1 cellular context compared by ENCODE assay signal in genomic region chr4:112170451-112170993, GRCh38.
TF ChIP-seq lines count a peak whose summit lies in the region.

No MANE protein-coding gene starts in this region.

TF ChIP-seq in K562, 482 proteins besides CTCF, POLR2A, EP300 and RAD21 (continued from another document and continues in another):
- no peak for TF ChIP-seq CUX1 (CRISPR knock-in tag; IDR thresholded peaks at IDR 0.05)
- TF ChIP-seq PPARD (CRISPR knock-in tag; IDR thresholded peaks at IDR 0.05): no peak
- peak; percentile 79 for TF ChIP-seq L3MBTL2 (IDR thresholded peaks at IDR 0.05)
- TF ChIP-seq, protein P1, sequence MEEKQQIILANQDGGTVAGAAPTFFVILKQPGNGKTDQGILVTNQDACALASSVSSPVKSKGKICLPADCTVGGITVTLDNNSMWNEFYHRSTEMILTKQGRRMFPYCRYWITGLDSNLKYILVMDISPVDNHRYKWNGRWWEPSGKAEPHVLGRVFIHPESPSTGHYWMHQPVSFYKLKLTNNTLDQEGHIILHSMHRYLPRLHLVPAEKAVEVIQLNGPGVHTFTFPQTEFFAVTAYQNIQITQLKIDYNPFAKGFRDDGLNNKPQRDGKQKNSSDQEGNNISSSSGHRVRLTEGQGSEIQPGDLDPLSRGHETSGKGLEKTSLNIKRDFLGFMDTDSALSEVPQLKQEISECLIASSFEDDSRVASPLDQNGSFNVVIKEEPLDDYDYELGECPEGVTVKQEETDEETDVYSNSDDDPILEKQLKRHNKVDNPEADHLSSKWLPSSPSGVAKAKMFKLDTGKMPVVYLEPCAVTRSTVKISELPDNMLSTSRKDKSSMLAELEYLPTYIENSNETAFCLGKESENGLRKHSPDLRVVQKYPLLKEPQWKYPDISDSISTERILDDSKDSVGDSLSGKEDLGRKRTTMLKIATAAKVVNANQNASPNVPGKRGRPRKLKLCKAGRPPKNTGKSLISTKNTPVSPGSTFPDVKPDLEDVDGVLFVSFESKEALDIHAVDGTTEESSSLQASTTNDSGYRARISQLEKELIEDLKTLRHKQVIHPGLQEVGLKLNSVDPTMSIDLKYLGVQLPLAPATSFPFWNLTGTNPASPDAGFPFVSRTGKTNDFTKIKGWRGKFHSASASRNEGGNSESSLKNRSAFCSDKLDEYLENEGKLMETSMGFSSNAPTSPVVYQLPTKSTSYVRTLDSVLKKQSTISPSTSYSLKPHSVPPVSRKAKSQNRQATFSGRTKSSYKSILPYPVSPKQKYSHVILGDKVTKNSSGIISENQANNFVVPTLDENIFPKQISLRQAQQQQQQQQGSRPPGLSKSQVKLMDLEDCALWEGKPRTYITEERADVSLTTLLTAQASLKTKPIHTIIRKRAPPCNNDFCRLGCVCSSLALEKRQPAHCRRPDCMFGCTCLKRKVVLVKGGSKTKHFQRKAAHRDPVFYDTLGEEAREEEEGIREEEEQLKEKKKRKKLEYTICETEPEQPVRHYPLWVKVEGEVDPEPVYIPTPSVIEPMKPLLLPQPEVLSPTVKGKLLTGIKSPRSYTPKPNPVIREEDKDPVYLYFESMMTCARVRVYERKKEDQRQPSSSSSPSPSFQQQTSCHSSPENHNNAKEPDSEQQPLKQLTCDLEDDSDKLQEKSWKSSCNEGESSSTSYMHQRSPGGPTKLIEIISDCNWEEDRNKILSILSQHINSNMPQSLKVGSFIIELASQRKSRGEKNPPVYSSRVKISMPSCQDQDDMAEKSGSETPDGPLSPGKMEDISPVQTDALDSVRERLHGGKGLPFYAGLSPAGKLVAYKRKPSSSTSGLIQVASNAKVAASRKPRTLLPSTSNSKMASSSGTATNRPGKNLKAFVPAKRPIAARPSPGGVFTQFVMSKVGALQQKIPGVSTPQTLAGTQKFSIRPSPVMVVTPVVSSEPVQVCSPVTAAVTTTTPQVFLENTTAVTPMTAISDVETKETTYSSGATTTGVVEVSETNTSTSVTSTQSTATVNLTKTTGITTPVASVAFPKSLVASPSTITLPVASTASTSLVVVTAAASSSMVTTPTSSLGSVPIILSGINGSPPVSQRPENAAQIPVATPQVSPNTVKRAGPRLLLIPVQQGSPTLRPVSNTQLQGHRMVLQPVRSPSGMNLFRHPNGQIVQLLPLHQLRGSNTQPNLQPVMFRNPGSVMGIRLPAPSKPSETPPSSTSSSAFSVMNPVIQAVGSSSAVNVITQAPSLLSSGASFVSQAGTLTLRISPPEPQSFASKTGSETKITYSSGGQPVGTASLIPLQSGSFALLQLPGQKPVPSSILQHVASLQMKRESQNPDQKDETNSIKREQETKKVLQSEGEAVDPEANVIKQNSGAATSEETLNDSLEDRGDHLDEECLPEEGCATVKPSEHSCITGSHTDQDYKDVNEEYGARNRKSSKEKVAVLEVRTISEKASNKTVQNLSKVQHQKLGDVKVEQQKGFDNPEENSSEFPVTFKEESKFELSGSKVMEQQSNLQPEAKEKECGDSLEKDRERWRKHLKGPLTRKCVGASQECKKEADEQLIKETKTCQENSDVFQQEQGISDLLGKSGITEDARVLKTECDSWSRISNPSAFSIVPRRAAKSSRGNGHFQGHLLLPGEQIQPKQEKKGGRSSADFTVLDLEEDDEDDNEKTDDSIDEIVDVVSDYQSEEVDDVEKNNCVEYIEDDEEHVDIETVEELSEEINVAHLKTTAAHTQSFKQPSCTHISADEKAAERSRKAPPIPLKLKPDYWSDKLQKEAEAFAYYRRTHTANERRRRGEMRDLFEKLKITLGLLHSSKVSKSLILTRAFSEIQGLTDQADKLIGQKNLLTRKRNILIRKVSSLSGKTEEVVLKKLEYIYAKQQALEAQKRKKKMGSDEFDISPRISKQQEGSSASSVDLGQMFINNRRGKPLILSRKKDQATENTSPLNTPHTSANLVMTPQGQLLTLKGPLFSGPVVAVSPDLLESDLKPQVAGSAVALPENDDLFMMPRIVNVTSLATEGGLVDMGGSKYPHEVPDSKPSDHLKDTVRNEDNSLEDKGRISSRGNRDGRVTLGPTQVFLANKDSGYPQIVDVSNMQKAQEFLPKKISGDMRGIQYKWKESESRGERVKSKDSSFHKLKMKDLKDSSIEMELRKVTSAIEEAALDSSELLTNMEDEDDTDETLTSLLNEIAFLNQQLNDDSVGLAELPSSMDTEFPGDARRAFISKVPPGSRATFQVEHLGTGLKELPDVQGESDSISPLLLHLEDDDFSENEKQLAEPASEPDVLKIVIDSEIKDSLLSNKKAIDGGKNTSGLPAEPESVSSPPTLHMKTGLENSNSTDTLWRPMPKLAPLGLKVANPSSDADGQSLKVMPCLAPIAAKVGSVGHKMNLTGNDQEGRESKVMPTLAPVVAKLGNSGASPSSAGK (IDR thresholded peaks at IDR 0.05): peak; percentile 82
- TF ChIP-seq ZC3H4 (CRISPR knock-in tag; IDR thresholded peaks at IDR 0.05; ENCODE audit: borderline replicate concordance): no peak
- TF ChIP-seq TRIM24 (IDR thresholded peaks at IDR 0.05): peak; percentile 88 to 95
- 0 out of 4 replicates have a peak, but pooled peaks of 1 of the 2 experiments have one; percentile 24 for TF ChIP-seq ARNT (IDR thresholded peaks at IDR 0.05)
- TF ChIP-seq, protein P2, sequence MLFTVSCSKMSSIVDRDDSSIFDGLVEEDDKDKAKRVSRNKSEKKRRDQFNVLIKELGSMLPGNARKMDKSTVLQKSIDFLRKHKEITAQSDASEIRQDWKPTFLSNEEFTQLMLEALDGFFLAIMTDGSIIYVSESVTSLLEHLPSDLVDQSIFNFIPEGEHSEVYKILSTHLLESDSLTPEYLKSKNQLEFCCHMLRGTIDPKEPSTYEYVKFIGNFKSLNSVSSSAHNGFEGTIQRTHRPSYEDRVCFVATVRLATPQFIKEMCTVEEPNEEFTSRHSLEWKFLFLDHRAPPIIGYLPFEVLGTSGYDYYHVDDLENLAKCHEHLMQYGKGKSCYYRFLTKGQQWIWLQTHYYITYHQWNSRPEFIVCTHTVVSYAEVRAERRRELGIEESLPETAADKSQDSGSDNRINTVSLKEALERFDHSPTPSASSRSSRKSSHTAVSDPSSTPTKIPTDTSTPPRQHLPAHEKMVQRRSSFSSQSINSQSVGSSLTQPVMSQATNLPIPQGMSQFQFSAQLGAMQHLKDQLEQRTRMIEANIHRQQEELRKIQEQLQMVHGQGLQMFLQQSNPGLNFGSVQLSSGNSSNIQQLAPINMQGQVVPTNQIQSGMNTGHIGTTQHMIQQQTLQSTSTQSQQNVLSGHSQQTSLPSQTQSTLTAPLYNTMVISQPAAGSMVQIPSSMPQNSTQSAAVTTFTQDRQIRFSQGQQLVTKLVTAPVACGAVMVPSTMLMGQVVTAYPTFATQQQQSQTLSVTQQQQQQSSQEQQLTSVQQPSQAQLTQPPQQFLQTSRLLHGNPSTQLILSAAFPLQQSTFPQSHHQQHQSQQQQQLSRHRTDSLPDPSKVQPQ (CRISPR knock-in tag; IDR thresholded peaks at IDR 0.05; ENCODE audit: borderline replicate concordance): no peak
- TF ChIP-seq, protein P3, sequence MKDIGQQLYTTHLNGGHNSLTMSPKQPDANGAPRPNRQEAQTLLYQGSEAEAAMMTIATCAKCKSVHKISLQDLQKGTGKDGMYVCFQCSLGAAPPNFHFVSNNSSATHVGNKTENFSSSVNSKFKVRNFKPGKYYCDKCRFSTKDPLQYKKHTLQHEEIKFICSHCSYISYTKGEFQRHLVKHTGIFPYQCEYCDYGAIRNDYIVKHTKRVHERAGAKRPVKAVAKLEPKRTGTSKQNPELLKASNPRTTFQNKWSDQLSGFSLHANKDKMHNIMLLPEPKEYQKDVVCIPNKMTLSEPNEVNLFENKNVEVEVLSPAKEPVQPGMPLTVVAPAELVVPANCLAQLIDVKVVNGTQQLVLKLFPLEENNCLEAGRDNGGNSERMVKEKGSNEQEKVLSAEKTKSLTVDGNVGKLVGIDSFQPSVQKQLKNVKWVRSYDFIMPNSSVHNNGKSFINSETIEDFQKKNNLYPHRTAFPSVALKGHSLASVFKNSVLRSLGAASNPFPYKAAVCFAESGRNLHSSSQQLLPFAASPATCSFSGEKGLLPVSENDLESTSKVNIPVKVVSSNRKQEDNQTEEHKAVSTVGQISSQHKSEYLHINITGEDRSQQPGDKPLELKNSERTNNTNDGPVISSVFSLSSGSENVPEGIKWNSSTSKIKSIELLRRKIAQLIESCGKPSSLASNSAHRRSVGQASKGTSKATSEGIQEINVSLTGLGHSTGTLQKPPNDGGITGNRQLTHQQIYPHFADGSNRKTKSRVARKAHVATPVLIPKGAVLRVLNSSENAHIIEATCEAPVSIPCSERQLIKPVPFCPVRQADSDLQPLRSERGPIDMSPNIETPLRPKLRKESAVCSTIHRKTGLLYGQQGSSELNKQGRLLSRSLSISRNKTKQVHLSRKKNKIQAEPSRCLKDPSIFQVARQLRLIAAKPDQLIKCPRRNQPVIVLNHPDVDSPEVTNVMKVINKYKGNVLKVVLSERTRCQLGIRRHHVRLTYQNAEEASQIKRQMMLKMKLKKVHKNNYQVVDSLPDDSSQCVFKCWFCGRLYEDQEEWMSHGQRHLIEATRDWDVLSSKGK (CRISPR knock-in tag; IDR thresholded peaks at IDR 0.05): no peak
- TF ChIP-seq ATF1 (CRISPR knock-in tag; IDR thresholded peaks at IDR 0.05): no peak
- TF ChIP-seq ATF1 (tag; IDR thresholded peaks at IDR 0.05): peak; percentile 43
- peak; percentile 77 for TF ChIP-seq POLR2H (tag; IDR thresholded peaks at IDR 0.05; ENCODE audit: low read depth)
- TF ChIP-seq NONO (IDR thresholded peaks at IDR 0.05; ENCODE audit: low read depth in 2 of 2, low read length in 1 of 2): no peak
- no peak for TF ChIP-seq NR2C1 (IDR thresholded peaks at IDR 0.05)
- TF ChIP-seq NR2C1 (tag; IDR thresholded peaks at IDR 0.05): peak; percentile 54
- no peak for TF ChIP-seq THRB (CRISPR knock-in tag; conservative IDR thresholded peaks at IDR 0.05)
- no peak for TF ChIP-seq ZNF280B (CRISPR knock-in tag; IDR thresholded peaks at IDR 0.05)
- TF ChIP-seq CREM (IDR thresholded peaks at IDR 0.05; ENCODE audit: low read depth): peak; percentile 70
- no peak for TF ChIP-seq ESRRB (CRISPR knock-in tag; IDR thresholded peaks at IDR 0.05; ENCODE audit: borderline replicate concordance)
- no peak for TF ChIP-seq SIN3B (IDR thresholded peaks at IDR 0.05; ENCODE audit: low read depth)
- TF ChIP-seq KLF1 (tag; IDR thresholded peaks at IDR 0.05): no peak
- peak; percentile 26 for TF ChIP-seq TAF9B (IDR thresholded peaks at IDR 0.05; ENCODE audit: partially characterized antibody)
- TF ChIP-seq PHF20 (IDR thresholded peaks at IDR 0.05; ENCODE audit: partially characterized antibody): no peak
- peak; percentile 88 for TF ChIP-seq BACH1 (tag; IDR thresholded peaks at IDR 0.05)
- TF ChIP-seq, protein P4, sequence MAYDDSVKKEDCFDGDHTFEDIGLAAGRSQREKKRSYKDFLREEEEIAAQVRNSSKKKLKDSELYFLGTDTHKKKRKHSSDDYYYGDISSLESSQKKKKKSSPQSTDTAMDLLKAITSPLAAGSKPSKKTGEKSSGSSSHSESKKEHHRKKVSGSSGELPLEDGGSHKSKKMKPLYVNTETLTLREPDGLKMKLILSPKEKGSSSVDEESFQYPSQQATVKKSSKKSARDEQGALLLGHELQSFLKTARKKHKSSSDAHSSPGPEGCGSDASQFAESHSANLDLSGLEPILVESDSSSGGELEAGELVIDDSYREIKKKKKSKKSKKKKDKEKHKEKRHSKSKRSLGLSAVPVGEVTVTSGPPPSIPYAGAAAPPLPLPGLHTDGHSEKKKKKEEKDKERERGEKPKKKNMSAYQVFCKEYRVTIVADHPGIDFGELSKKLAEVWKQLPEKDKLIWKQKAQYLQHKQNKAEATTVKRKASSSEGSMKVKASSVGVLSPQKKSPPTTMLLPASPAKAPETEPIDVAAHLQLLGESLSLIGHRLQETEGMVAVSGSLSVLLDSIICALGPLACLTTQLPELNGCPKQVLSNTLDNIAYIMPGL (CRISPR knock-in tag; IDR thresholded peaks at IDR 0.05): no peak
- TF ChIP-seq ADNP (tag; IDR thresholded peaks at IDR 0.05): no peak
- TF ChIP-seq HIVEP1 (CRISPR knock-in tag; IDR thresholded peaks at IDR 0.05): no peak
- peak; percentile 77 for TF ChIP-seq SMARCE1 (IDR thresholded peaks at IDR 0.05)
